ENCODE assay signal across 8 cellular contexts in genomic region chr4:109588176-109588575, GRCh38. TPM values are rescaled to one million over a fixed set of nuclear protein-coding genes. Genes with fewer than 3 reads are reported as not detected.
DNase-seq lines count a peak whose midpoint lies in the region; ATAC-seq and TF ChIP-seq lines count a peak whose summit lies in the region.

No MANE protein-coding gene starts in this region.

- peak; percentile 73 for DNase-seq in activated CD8-positive, alpha-beta memory T cell treated with anti-CD3 and anti-CD28 coated beads, Interleukin-2, amount 10 ng/mL, durations not matched to agents 7 days and 5 days
- peak; percentile 69 for DNase-seq in stimulated activated CD4-positive, alpha-beta T cell treated with anti-CD3 and anti-CD28 coated beads, Interleukin-4, amount 100 ng/mL, for 24 hours
- DNase-seq in progenitor cell of endocrine pancreas (ENCODE audit: low spot score, unreplicated experiment), result no peak
- no peak for DNase-seq in effector memory CD4-positive, alpha-beta T cell
- no peak for DNase-seq in caudate nucleus (lab: John Stamatoyannopoulos, UW)
- DNase-seq in NCI-H510A (lab: John Stamatoyannopoulos, UW), result no peak

- H3K27me3 ChIP-seq in effector memory CD4-positive, alpha-beta T cell (replicated peaks; ENCODE audit: control insufficient read depth, insufficient read depth, low read length, poor library complexity, severe bottlenecking), result no peaks in the 10 kb centered on the region

- no peaks in the 10 kb centered on the region for H3K27me3 Mint-ChIP-seq in activated CD8-positive, alpha-beta memory T cell treated with anti-CD3 and anti-CD28 coated beads, Interleukin-2, amount 10 ng/mL, durations not matched to agents 7 days and 5 days
- no peaks in the 10 kb centered on the region for H3K27me3 Mint-ChIP-seq in progenitor cell of endocrine pancreas

- CTCF ChIA-PET in activated CD8-positive, alpha-beta memory T cell treated with anti-CD3 and anti-CD28 coated beads, Interleukin-2, amount 10 ng/mL, durations not matched to agents 7 days and 5 days (lab: Charles Lee), result interaction anchor here (1.1 to 1.5 kb wide), 2 partner anchors 11 to 155 kb away, joined by 3 read pairs; no protein-coding TSS in a partner anchor

- peaks cover 33% of the 10 kb centered on the region for H3K36me3 Mint-ChIP-seq in activated CD8-positive, alpha-beta memory T cell treated with anti-CD3 and anti-CD28 coated beads, Interleukin-2, amount 10 ng/mL, durations not matched to agents 7 days and 5 days
- H3K36me3 Mint-ChIP-seq in progenitor cell of endocrine pancreas (ENCODE audit: insufficient read depth), result peaks cover 3% of the 10 kb centered on the region

- H3K36me3 ChIP-seq in effector memory CD4-positive, alpha-beta T cell (ENCODE audit: control insufficient read depth, insufficient read depth, low read length), result no peaks in the 10 kb centered on the region

- H3K4me1 ChIP-seq in effector memory CD4-positive, alpha-beta T cell (ENCODE audit: control insufficient read depth, insufficient read depth, low read length, poor library complexity, severe bottlenecking), result peaks cover 17% of the 10 kb centered on the region

- peaks cover 3% of the 10 kb centered on the region for H3K9me3 Mint-ChIP-seq in activated CD8-positive, alpha-beta memory T cell treated with anti-CD3 and anti-CD28 coated beads, Interleukin-2, amount 10 ng/mL, durations not matched to agents 7 days and 5 days (ENCODE audit: low read depth)
- H3K9me3 Mint-ChIP-seq in progenitor cell of endocrine pancreas (ENCODE audit: low read depth), result peaks cover 7% of the 10 kb centered on the region

- H3K4me1 Mint-ChIP-seq in activated CD8-positive, alpha-beta memory T cell treated with anti-CD3 and anti-CD28 coated beads, Interleukin-2, amount 10 ng/mL, durations not matched to agents 7 days and 5 days, result peaks cover 39% of the 10 kb centered on the region
- H3K4me1 Mint-ChIP-seq in progenitor cell of endocrine pancreas (ENCODE audit: low read depth), result no peaks in the 10 kb centered on the region

- no peak overlapping the region for H3K4me3 ChIP-seq in effector memory CD4-positive, alpha-beta T cell (ENCODE audit: insufficient read depth, low read depth, low read length, poor library complexity, severe bottlenecking)

- H3K27ac Mint-ChIP-seq in activated CD8-positive, alpha-beta memory T cell treated with anti-CD3 and anti-CD28 coated beads, Interleukin-2, amount 10 ng/mL, durations not matched to agents 7 days and 5 days, result peak overlapping the region; percentile 54
- H3K27ac Mint-ChIP-seq in progenitor cell of endocrine pancreas, result no peak overlapping the region

- no peak overlapping the region for H3K4me3 Mint-ChIP-seq in activated CD8-positive, alpha-beta memory T cell treated with anti-CD3 and anti-CD28 coated beads, Interleukin-2, amount 10 ng/mL, durations not matched to agents 7 days and 5 days
- no peak overlapping the region for H3K4me3 Mint-ChIP-seq in progenitor cell of endocrine pancreas (ENCODE audit: low read depth)

- ATAC-seq in GM19328 (IDR thresholded peaks at IDR 0.05; ENCODE audit: unreplicated experiment), result peak; percentile 98
- ATAC-seq in HG03045 (IDR thresholded peaks at IDR 0.05; ENCODE audit: unreplicated experiment), result peak; percentile 98
- ATAC-seq in activated CD8-positive, alpha-beta memory T cell treated with anti-CD3 and anti-CD28 coated beads, Interleukin-2, amount 10 ng/mL, durations not matched to agents 7 days and 5 days, result peak; percentile 97

- no peaks in the 10 kb centered on the region for H3K9me3 ChIP-seq in effector memory CD4-positive, alpha-beta T cell (ENCODE audit: control insufficient read depth, low read length)

- H3K27ac ChIP-seq in effector memory CD4-positive, alpha-beta T cell (ENCODE audit: insufficient read depth, low read length, poor library complexity, severe bottlenecking), result no peak overlapping the region
- H3K27ac ChIP-seq in caudate nucleus (ENCODE audit: low read depth, low read length), result no peak overlapping the region

- no peak for TF ChIP-seq CTCF in progenitor cell of endocrine pancreas (IDR thresholded peaks at IDR 0.05; ENCODE audit: unreplicated experiment)

RNA-seq across cellular contexts. Expression of gene MCUB, which starts 28.1 kb away (rescaled TPM):
- 10 to 100 TPM; 51.2 to 65.5 TPM for total RNA-seq in activated CD8-positive, alpha-beta memory T cell treated with anti-CD3 and anti-CD28 coated beads, Interleukin-2, amount 10 ng/mL, durations not matched to agents 7 days and 5 days
- 3.9 and 4.0 TPM in 2 replicates for total RNA-seq in progenitor cell of endocrine pancreas

Comparison
In these comparisons a context has a peak if more than half of its experiments do, and no peak if none do; other contexts are left out.
1. DNase-seq: peak in activated CD8-positive, alpha-beta memory T cell treated with anti-CD3 and anti-CD28 coated beads, Interleukin-2, amount 10 ng/mL, durations not matched to agents 7 days and 5 days (single experiment) and stimulated activated CD4-positive, alpha-beta T cell treated with anti-CD3 and anti-CD28 coated beads, Interleukin-4, amount 100 ng/mL, for 24 hours (single experiment); none in progenitor cell of endocrine pancreas (single experiment), effector memory CD4-positive, alpha-beta T cell (0 of 3), caudate nucleus (0 of 61) and NCI-H510A (single experiment).
2. RNA of gene MCUB, which starts 28.1 kb away (total RNA-seq): 51.2 to 65.5 TPM in activated CD8-positive, alpha-beta memory T cell treated with anti-CD3 and anti-CD28 coated beads, Interleukin-2, amount 10 ng/mL, durations not matched to agents 7 days and 5 days; 3.9 to 4.0 TPM in progenitor cell of endocrine pancreas; every median in the first group is over 10 times any median in the second.
3. Peak in every context shown above with its lines, with median percentiles within 50 percentile points of each other: ATAC-seq.